In the genomic region with DNA sequence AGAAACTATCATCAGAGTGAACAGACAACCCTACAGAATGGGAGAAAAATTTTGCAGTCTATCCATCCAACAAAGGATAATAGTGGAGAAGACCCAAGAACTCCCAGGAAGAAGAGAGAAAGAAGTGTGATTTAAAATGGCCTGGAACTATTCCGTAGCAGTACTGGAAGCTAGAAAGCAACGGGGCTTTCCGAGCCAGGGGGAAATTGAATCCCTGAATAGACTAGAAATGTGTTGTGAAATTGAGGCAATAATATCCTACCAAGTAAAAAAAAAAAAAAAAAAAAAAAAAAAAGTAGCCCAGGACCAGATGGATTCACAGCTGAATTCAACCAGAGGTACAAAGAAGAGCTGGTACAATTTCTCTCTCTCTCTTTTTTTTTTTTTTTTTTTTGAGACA, we compare ENCODE assay signal across 16 cellular contexts.
DNase-seq lines count a peak whose midpoint lies in the region; ATAC-seq and TF ChIP-seq lines count a peak whose summit lies in the region.
"Had no signal": no experiment of that assay in that cellular context is flagged by ENCODE, and none has a peak within 500 bp of the region (broad histone marks: within the 10 kb centered on the region; RNA-seq: fewer than 3 reads in every experiment).

No MANE protein-coding gene starts in this region.

- H3K4me1 Mint-ChIP-seq in activated T-cell treated with anti-CD3 and anti-CD28 coated beads, Interleukin-2, amount 50 U/mL, for 72 hours (ENCODE audit: low read depth): no peaks in the 10 kb centered on the region
- H3K4me1 Mint-ChIP-seq: CD14-positive monocyte, H9 had no signal

- H3K36me3 Mint-ChIP-seq in activated T-cell treated with anti-CD3 and anti-CD28 coated beads, Interleukin-2, amount 50 U/mL, for 72 hours (ENCODE audit: insufficient read depth in 2 of 2): peaks cover 14 to 23% of the 10 kb centered on the region in 2 donors

- ATAC-seq in activated T-cell treated with anti-CD3 and anti-CD28 coated beads, Interleukin-2, amount 50 U/mL, for 72 hours (replicated peaks in 1 of 2): no peak
- ATAC-seq in GM21381 (IDR thresholded peaks at IDR 0.05; ENCODE audit: unreplicated experiment): no peak
- ATAC-seq: CD8-positive, alpha-beta T cell had no signal

- TF ChIP-seq CTCF in testis (IDR thresholded peaks at IDR 0.05): no peak

- no peak for TF ChIP-seq POLR2A in testis (IDR thresholded peaks at IDR 0.05)

- no peaks in the 10 kb centered on the region for H3K27me3 ChIP-seq in testis

- no peaks in the 10 kb centered on the region for H3K36me3 ChIP-seq in testis (ENCODE audit: low read depth, missing control alignments)

- H3K27ac ChIP-seq in substantia nigra (ENCODE audit: low read depth, low read length, poor library complexity, severe bottlenecking) (peak overlapping the region; percentile 42), testis (no peak overlapping the region)
- H3K27ac ChIP-seq: 22Rv1 had no signal

- H3K4me1 ChIP-seq in testis: no peaks in the 10 kb centered on the region

- H3K9me3 Mint-ChIP-seq in activated T-cell treated with anti-CD3 and anti-CD28 coated beads, Interleukin-2, amount 50 U/mL, for 72 hours: peaks cover 7 to 12% of the 10 kb centered on the region in 2 donors

- H3K27ac Mint-ChIP-seq in activated T-cell treated with anti-CD3 and anti-CD28 coated beads, Interleukin-2, amount 50 U/mL, for 72 hours: peak overlapping the region; percentile 41
- H3K27ac Mint-ChIP-seq: CD14-positive monocyte; CD8-positive, alpha-beta T cell; H9 had no signal

- WGBS in testis, 2 donors: 97 to 98% methylated on average over 3 of the region's 3 CpGs

- no peaks in the 10 kb centered on the region for H3K27me3 Mint-ChIP-seq in activated T-cell treated with anti-CD3 and anti-CD28 coated beads, Interleukin-2, amount 50 U/mL, for 72 hours (ENCODE audit: low read depth)

- H3K9me3 ChIP-seq in testis: no peaks in the 10 kb centered on the region

- intact Hi-C loops in testis (cut with DNase I; ENCODE audit: low total_unique reads): no loop called here

- H3K4me3 ChIP-seq in testis: no peak overlapping the region

- H3K4me3 Mint-ChIP-seq in activated T-cell treated with anti-CD3 and anti-CD28 coated beads, Interleukin-2, amount 50 U/mL, for 72 hours: no peak overlapping the region
- H3K4me3 Mint-ChIP-seq: CD8-positive, alpha-beta T cell; H9 had no signal

- no peak for DNase-seq in activated T-cell treated with anti-CD3 and anti-CD28 coated beads, Interleukin-2, amount 50 U/mL, for 72 hours
- no peak for DNase-seq in activated T-cell treated with anti-CD3 and anti-CD28 coated beads, Interleukin-2, amount 50 U/mL, for 1 hour
- peak; percentile 21 for DNase-seq in medulla oblongata (ENCODE audit: extremely low spot score)
- DNase-seq in substantia nigra (lab: John Stamatoyannopoulos, UW): no peak
- DNase-seq in testis: no peak
- no peak for DNase-seq in NCI-H146 (lab: John Stamatoyannopoulos, UW)
- DNase-seq: CD8-positive, alpha-beta T cell; COR-L47; DMS153; DMS79 treated with DMSO at 0.1 percent for 48 hours; EL; GOT3; H9 had no signal
